ENCODE assay signal across 9 cellular contexts in the genomic region with DNA sequence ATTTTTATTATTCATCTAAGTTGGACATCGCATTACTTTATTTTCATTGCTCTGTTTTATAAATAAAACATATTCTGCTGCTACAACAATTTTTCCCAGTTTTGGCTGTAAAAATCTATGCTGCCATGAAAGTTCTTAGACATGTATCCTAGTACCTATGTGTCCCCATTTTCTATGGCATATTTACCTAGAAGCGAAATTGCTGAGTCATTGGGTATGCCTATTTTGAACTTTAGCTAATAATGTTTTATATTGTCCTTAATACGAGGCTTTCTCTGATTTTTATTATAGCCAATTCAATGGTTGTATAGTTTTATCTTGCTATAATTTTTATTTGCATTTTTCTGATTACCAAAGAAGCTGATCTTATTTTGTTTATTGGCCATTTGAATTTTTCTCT.
"Had no signal": no experiment of that assay in that cellular context is flagged by ENCODE, and none has a peak within 500 bp of the region (broad histone marks: within the 10 kb centered on the region; RNA-seq: fewer than 3 reads in every experiment).

No MANE protein-coding gene starts in this region.

- H3K9me3 ChIP-seq: HAP-1 had no signal

- H3K4me3 Mint-ChIP-seq: HFFc6, IgD-negative memory B cell had no signal

- H3K4me1 ChIP-seq: HAP-1 had no signal

- H3K36me3 Mint-ChIP-seq: IgD-negative memory B cell had no signal

- ATAC-seq: HCT116 had no signal

- DNase-seq: GM23248, H7, HFFc6, Kasumi-1, KG1 had no signal

- H3K4me1 Mint-ChIP-seq: IgD-negative memory B cell had no signal

- H3K9ac ChIP-seq: GM23248 had no signal

- H2AFZ ChIP-seq: GM23248 had no signal

- H3K27ac ChIP-seq: GM23248, HL-60 had no signal

- H3K4me3 ChIP-seq: GM23248, HAP-1 had no signal

- H3K27ac Mint-ChIP-seq: HFFc6, IgD-negative memory B cell had no signal

- H3K36me3 ChIP-seq: HAP-1 had no signal
